ENCODE assay signal across 19 cellular contexts in the genomic region with DNA sequence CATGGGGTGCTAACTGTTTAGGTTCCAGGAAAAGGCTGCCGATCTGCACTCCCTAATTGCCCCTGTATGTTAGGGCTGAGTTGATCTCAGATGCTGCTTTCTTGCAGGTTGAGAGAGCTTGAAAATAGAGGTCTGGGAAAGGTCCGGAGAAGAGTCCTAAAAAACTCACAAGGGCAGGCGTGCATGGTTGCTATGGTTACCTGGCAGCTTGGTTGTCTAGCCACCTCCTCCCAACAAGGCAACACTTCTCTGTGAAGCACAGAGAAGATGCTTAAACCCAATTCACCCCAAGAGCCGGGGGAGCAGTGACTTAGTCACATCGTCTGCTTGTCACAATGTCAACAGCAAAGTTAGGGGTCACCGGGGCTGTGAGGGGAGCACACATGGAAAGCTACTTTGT.
DNase-seq lines count a peak whose midpoint lies in the region.
"Had no signal": no experiment of that assay in that cellular context is flagged by ENCODE, and none has a peak within 500 bp of the region (broad histone marks: within the 10 kb centered on the region; RNA-seq: fewer than 3 reads in every experiment).

No MANE protein-coding gene starts in this region.

- DNase-seq in DMS 273 (lab: John Stamatoyannopoulos, UW; ENCODE audit: unreplicated experiment) (peak; percentile 68), DMS 273 treated with DMSO at 0.1 percent for 48 hours (lab: John Stamatoyannopoulos, UW) (no peak), NCI-H82 (lab: John Stamatoyannopoulos, UW) (peak; percentile 14), NCI-H82 treated with DMSO at 0.1 percent for 48 hours (lab: John Stamatoyannopoulos, UW; ENCODE audit: unreplicated experiment) (no peak), iPS-NIHi11 (ENCODE audit: low spot score) (peak; percentile 24), NCI-H1092 (lab: John Stamatoyannopoulos, UW) (no peak), KBM-7 (no peak), NCI-H2227 (lab: John Stamatoyannopoulos, UW; ENCODE audit: unreplicated experiment) (no peak)
- DNase-seq: ACHN; CD4-positive, alpha-beta T cell; COR-L47; DMS153; GDM1; MG63; NCI-H2029 treated with DMSO at 0.1 percent for 48 hours; NCI-H446 treated with DMSO at 0.1 percent for 48 hours; OCI-M1; SJCRH30; T-cell had no signal

- in situ Hi-C loops in KBM-7 (cut with MboI; ENCODE audit: low pct_unique_long_range_greater_than_20kb, low sequenced_read_pairs): no loop called here

Comparison
In these comparisons a context has a peak if more than half of its experiments do, and no peak if none do; other contexts are left out.
1. DNase-seq: peak in DMS 273 (single experiment), NCI-H82 (single experiment) and iPS-NIHi11 (single experiment); none in DMS 273 treated with DMSO at 0.1 percent for 48 hours (single experiment), NCI-H82 treated with DMSO at 0.1 percent for 48 hours (single experiment), NCI-H1092 (single experiment), KBM-7 (single experiment) and NCI-H2227 (single experiment).